9 cellular contexts compared by ENCODE assay signal in the genomic region with DNA sequence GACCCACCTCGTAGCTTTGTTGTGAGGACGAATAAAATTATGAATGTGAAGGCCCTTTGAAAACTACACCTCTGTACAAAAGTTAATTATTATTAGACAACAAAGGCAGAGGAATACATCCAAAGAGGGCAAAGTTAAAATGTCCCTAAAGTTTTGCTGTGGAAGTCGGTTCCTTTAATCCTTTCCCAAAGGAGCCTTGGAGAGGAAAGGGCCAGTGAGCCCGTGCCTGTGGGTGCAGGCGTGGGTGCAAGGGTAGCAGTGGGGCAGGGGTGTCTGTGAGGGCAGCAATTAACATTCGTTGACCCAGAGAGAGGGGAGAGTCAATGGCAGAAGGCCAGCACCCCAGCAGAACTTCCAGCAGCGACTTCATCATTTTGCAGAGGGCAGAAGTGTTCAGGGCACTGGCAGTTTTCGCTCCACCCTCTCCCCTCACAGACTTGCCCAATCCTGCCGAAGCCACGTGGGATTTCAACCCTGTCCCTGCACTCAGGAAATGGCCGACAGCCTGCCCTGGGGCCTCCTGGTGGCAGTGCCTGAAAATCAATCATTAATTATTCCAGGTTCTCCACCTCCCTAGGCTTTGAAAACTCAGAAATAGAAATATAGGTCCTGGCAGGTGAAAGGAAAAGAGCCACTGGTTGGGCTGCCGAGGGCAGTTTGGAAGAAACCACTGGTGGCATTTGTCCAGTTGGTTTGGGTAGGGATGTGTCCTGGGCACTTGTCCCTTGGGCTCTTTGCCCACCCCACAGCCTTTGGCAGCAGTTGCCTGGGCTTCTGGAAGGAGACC. TPM values are rescaled to one million over a fixed set of nuclear protein-coding genes. Genes with fewer than 3 reads are reported as not detected.
DNase-seq lines count a peak whose midpoint lies in the region; ATAC-seq and TF ChIP-seq lines count a peak whose summit lies in the region.
"Had no signal": no experiment of that assay in that cellular context is flagged by ENCODE, and none has a peak within 500 bp of the region (broad histone marks: within the 10 kb centered on the region; RNA-seq: fewer than 3 reads in every experiment).

No MANE protein-coding gene starts in this region.

- WGBS in transverse colon (ENCODE audit: low coverage in 1 of 2), 2 donors = 34 to 67% methylated on average over 2 to 12 of the region's 12 CpGs

- H3K27ac Mint-ChIP-seq in stimulated activated effector memory CD8-positive, alpha-beta T cell treated with anti-CD3 and anti-CD28 coated beads, Interleukin-12 subunit alpha, Interleukin-12 subunit beta, amount 100 ng/mL, for 72 hours = no peak overlapping the region

- no peak for TF ChIP-seq POLR2A in transverse colon (IDR thresholded peaks at IDR 0.05)

- no peaks in the 10 kb centered on the region for H3K9me3 ChIP-seq in transverse colon

- in situ Hi-C loops in transverse colon (cut with MboI; ENCODE audit: low pct_ligation_motif_present in 1 of 4, low pct_unique_long_range_greater_than_20kb in 1 of 4, low sequenced_read_pairs in 3 of 4) = no loop called here

- no peaks in the 10 kb centered on the region for H3K36me3 Mint-ChIP-seq in stimulated activated effector memory CD8-positive, alpha-beta T cell treated with anti-CD3 and anti-CD28 coated beads, Interleukin-12 subunit alpha, Interleukin-12 subunit beta, amount 100 ng/mL, for 72 hours
- H3K36me3 Mint-ChIP-seq: brain had no signal

- no peak for ATAC-seq in stimulated activated effector memory CD8-positive, alpha-beta T cell treated with anti-CD3 and anti-CD28 coated beads, Interleukin-12 subunit alpha, Interleukin-12 subunit beta, amount 100 ng/mL, for 72 hours
- ATAC-seq in HG02852 (IDR thresholded peaks at IDR 0.05; ENCODE audit: unreplicated experiment) = no peak

- H3K4me1 ChIP-seq in transverse colon = peaks cover 19 to 31% (median 28%) of the 10 kb centered on the region in 4 donors

- intact Hi-C loops in transverse colon (cut with DNase I; ENCODE audit: low total_unique reads) = no loop called here

- no peak for TF ChIP-seq EP300 in transverse colon (IDR thresholded peaks at IDR 0.05; ENCODE audit: low read depth)

- no peaks in the 10 kb centered on the region for H3K27me3 ChIP-seq in kidney epithelial cell (ENCODE audit: control insufficient read depth, insufficient read depth, low read length)
- peaks cover 10% of the 10 kb centered on the region for H3K27me3 ChIP-seq in transverse colon

- H3K4me3 ChIP-seq in kidney epithelial cell (ENCODE audit: low read depth, low read length) = peak overlapping the region; percentile 12
- H3K4me3 ChIP-seq in transverse colon = no peak overlapping the region

- H3K4me1 Mint-ChIP-seq in stimulated activated effector memory CD8-positive, alpha-beta T cell treated with anti-CD3 and anti-CD28 coated beads, Interleukin-12 subunit alpha, Interleukin-12 subunit beta, amount 100 ng/mL, for 72 hours = peaks cover 5% of the 10 kb centered on the region

- H3K9me3 Mint-ChIP-seq in stimulated activated effector memory CD8-positive, alpha-beta T cell treated with anti-CD3 and anti-CD28 coated beads, Interleukin-12 subunit alpha, Interleukin-12 subunit beta, amount 100 ng/mL, for 72 hours = no peaks in the 10 kb centered on the region

- H3K36me3 ChIP-seq in kidney epithelial cell (ENCODE audit: control insufficient read depth, insufficient read depth, low read length) = no peaks in the 10 kb centered on the region
- no peaks in the 10 kb centered on the region for H3K36me3 ChIP-seq in transverse colon

- DNase-seq in NCI-H1105 (lab: John Stamatoyannopoulos, UW) (peak; percentile 3), NCI-H1105 treated with DMSO at 0.1 percent for 48 hours (lab: John Stamatoyannopoulos, UW) (no peak), anterior cingulate cortex (lab: John Stamatoyannopoulos, UW) (peak in 49 of 58 donors; percentile 17 to 84 (median 53)), kidney epithelial cell (ENCODE audit: low read depth) (peak; percentile 86), transverse colon (peak; percentile 70), GM10266 (ENCODE audit: extremely low spot score) (no peak)
- DNase-seq in stimulated activated effector memory CD8-positive, alpha-beta T cell treated with anti-CD3 and anti-CD28 coated beads, Interleukin-12 subunit alpha, Interleukin-12 subunit beta, amount 100 ng/mL, for 72 hours (ENCODE audit: low spot score in 2 of 2) = no peak

- peak; percentile 36 for TF ChIP-seq CTCF in kidney epithelial cell (IDR thresholded peaks at IDR 0.05; ENCODE audit: insufficient read depth, low read length, poor library complexity, severe bottlenecking)
- TF ChIP-seq CTCF in transverse colon (IDR thresholded peaks at IDR 0.05) = peak; percentile 8 to 59 (median 27)
- TF ChIP-seq CTCF in GM10266 (IDR thresholded peaks at IDR 0.05; ENCODE audit: control insufficient read depth, insufficient read depth, low read depth, missing control alignments) = no peak

- no peak overlapping the region for H3K4me3 Mint-ChIP-seq in stimulated activated effector memory CD8-positive, alpha-beta T cell treated with anti-CD3 and anti-CD28 coated beads, Interleukin-12 subunit alpha, Interleukin-12 subunit beta, amount 100 ng/mL, for 72 hours
- H3K4me3 Mint-ChIP-seq: brain had no signal

- H3K27ac ChIP-seq in transverse colon = peak overlapping the region; percentile 72 to 82 (median 80)

RNA-seq across cellular contexts. Expression of gene PAX8, which starts 4.2 kb away (rescaled TPM):
- total RNA-seq in kidney epithelial cell (118 and 142 TPM in 2 replicates), transverse colon (10 to 100 TPM in 2 of 4 donors, 1 to 10 TPM in 2; 1.6 to 13.7 (median 8.3) TPM)

Comparison
In these comparisons a context has a peak if more than half of its experiments do, and no peak if none do; other contexts are left out.
1. DNase-seq: peak in NCI-H1105 (single experiment), anterior cingulate cortex (49 of 58), kidney epithelial cell (single experiment) and transverse colon (single experiment); none in NCI-H1105 treated with DMSO at 0.1 percent for 48 hours (single experiment), stimulated activated effector memory CD8-positive, alpha-beta T cell treated with anti-CD3 and anti-CD28 coated beads, Interleukin-12 subunit alpha, Interleukin-12 subunit beta, amount 100 ng/mL, for 72 hours (0 of 2) and GM10266 (single experiment).